14 cellular contexts compared by ENCODE assay signal in genomic region chr12:131311764-131312163, GRCh38.
"Had no signal": no experiment of that assay in that cellular context is flagged by ENCODE, and none has a peak within 500 bp of the region (broad histone marks: within the 10 kb centered on the region; RNA-seq: fewer than 3 reads in every experiment).

No MANE protein-coding gene starts in this region.

- H3K36me3 ChIP-seq: breast epithelium, sigmoid colon, tibial artery had no signal

- H3K4me1 Mint-ChIP-seq: mesothelial cell of epicardium; stimulated activated memory B cell treated with anti-CD40 and anti-IgM and Interleukin-4, amounts not matched to agents 10 μg/mL and 1 μg/mL and 100 μg/mL, for 72 hours had no signal

- H3K27ac Mint-ChIP-seq: activated B cell treated with CpG ODN at 0.5 μM for 24 hours; activated T-cell treated with anti-CD3 and anti-CD28 coated beads, Interleukin-2, amount 50 U/mL, for 24 hours; mesothelial cell of epicardium; stimulated activated memory B cell treated with anti-CD40 and anti-IgM and Interleukin-4, amounts not matched to agents 10 μg/mL and 1 μg/mL and 100 μg/mL, for 72 hours; T-helper 2 cell treated with Interferon-gamma antibody and Interleukin-4, amounts not matched to agents 5 μg/mL and 100 μg/mL, for 36 hours had no signal

- H3K4me3 ChIP-seq: lung, psoas muscle, sigmoid colon, tibial artery had no signal

- ATAC-seq: left colon; psoas muscle; stimulated activated memory B cell treated with anti-CD40 and anti-IgM and Interleukin-4, amounts not matched to agents 10 μg/mL and 1 μg/mL and 100 μg/mL, for 72 hours had no signal

- DNase-seq: activated B cell treated with CpG ODN at 0.5 μM for 24 hours; activated effector memory CD4-positive, alpha-beta T cell treated with anti-CD3 and anti-CD28 coated beads, Interleukin-2, amount 50 U/mL, for 16 hours; activated T-cell treated with anti-CD3 and anti-CD28 coated beads, Interleukin-2, amount 50 U/mL, for 24 hours; erythroblast; left colon; psoas muscle; sigmoid colon; SW 1271; tibial artery had no signal

- H3K4me3 Mint-ChIP-seq: activated B cell treated with CpG ODN at 0.5 μM for 24 hours; activated T-cell treated with anti-CD3 and anti-CD28 coated beads, Interleukin-2, amount 50 U/mL, for 24 hours; mesothelial cell of epicardium; stimulated activated memory B cell treated with anti-CD40 and anti-IgM and Interleukin-4, amounts not matched to agents 10 μg/mL and 1 μg/mL and 100 μg/mL, for 72 hours; T-helper 2 cell treated with Interferon-gamma antibody and Interleukin-4, amounts not matched to agents 5 μg/mL and 100 μg/mL, for 36 hours had no signal

- H3K4me1 ChIP-seq: breast epithelium, psoas muscle, sigmoid colon, tibial artery had no signal

- H3K9me3 ChIP-seq: breast epithelium, psoas muscle, sigmoid colon, tibial artery had no signal

- H3K27ac ChIP-seq: breast epithelium, psoas muscle, sigmoid colon, tibial artery had no signal

- H3K36me3 Mint-ChIP-seq: mesothelial cell of epicardium; stimulated activated memory B cell treated with anti-CD40 and anti-IgM and Interleukin-4, amounts not matched to agents 10 μg/mL and 1 μg/mL and 100 μg/mL, for 72 hours had no signal

- H3K9me3 Mint-ChIP-seq: activated B cell treated with CpG ODN at 0.5 μM for 24 hours; activated T-cell treated with anti-CD3 and anti-CD28 coated beads, Interleukin-2, amount 50 U/mL, for 24 hours; T-helper 2 cell treated with Interferon-gamma antibody and Interleukin-4, amounts not matched to agents 5 μg/mL and 100 μg/mL, for 36 hours had no signal
